Comparison of ENCODE assay signal across 1 cellular context in the genomic region with DNA sequence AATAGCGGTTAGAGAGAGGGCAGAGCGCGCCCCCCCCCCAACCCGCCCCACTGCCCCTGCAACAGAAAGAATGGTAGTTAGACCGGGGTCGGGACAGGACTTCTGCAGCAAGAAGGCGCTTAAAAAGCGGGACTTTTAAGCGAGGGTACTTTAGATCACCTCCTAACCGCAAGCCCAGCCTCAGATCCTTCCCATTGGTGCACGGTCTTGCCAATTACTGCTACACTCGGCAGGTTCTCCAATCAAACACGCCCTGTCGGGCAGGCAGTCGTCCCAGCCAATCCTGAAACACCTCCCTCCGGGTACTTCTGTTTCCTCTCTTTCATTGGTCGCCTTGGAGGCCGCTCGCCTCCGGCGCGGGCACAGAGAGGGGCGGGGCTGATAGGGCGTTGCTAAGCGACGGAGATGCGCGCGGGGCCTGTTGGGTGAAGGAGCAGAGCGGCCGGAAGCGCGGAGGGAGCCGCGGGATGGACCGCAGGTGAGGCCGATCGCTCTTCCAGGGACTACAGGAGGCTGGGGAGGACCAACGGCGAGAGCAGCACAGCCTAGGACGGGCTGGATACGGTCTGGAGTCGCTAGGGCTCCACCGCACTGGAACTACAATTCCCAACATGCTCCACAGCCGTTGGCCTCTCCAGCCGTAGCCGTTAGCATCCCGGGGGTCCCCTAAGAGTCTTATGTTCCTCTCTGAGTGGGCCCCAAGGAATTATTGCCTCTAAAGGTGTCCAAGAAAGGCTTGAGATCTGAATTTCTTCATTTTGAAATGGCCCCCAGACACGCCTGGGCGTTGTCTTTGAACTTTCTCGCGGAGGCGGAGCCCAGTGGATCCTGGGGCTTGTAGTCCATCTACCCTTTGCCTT.
TF ChIP-seq lines count a peak whose summit lies in the region.

PROSER3 (plus strand) TSS at position 428 of the 860 bp plus-strand sequence; CDS start at position 468, 40 bp downstream.

TF ChIP-seq in H1, 55 proteins besides CTCF, POLR2A, EP300 and RAD21:
- TF ChIP-seq EGR1 (IDR thresholded peaks at IDR 0.05; ENCODE audit: borderline replicate concordance, low read depth, low read length) (peak; percentile 76), SIX5 (IDR thresholded peaks at IDR 0.05; ENCODE audit: low read depth, low read length) (peak; percentile 67), HDAC6 (IDR thresholded peaks at IDR 0.05; ENCODE audit: low read depth, low read length) (no peak), GABPA (IDR thresholded peaks at IDR 0.05; ENCODE audit: borderline replicate concordance, insufficient read depth, low read length) (no peak), YY1 (IDR thresholded peaks at IDR 0.05; ENCODE audit: low read depth, low read length) (peak; percentile 66; the same call in 1 of the 2 replicates), JUND (IDR thresholded peaks at IDR 0.05; ENCODE audit: low read length) (no peak), TCF12 (IDR thresholded peaks at IDR 0.05; ENCODE audit: low read depth, low read length) (no peak), GTF2F1 (IDR thresholded peaks at IDR 0.05; ENCODE audit: borderline replicate concordance, low read depth, low read length) (no peak), ZNF274 (IDR thresholded peaks at IDR 0.05; ENCODE audit: borderline replicate concordance, extremely low read depth, low read length) (no peak), HDAC2 (IDR thresholded peaks at IDR 0.05; ENCODE audit: borderline replicate concordance in 1 of 2, low read depth in 2 of 2, low read length in 2 of 2) (0 out of 4 replicates have a peak, but pooled peaks of 1 of the 2 experiments have one; percentile 3), SAP30 (IDR thresholded peaks at IDR 0.05; ENCODE audit: insufficient read depth, insufficient replicate concordance, low read length) (peak; percentile 80), RBBP5 (IDR thresholded peaks at IDR 0.05; ENCODE audit: borderline replicate concordance, low read depth, low read length) (no peak), POLR2AphosphoS5 (IDR thresholded peaks at IDR 0.05; ENCODE audit: low read depth, low read length) (peak; percentile 61), TAF7 (optimal IDR thresholded peaks at IDR 0.05; ENCODE audit: borderline replicate concordance, low read depth, low read length) (no peak), TEAD4 (IDR thresholded peaks at IDR 0.05; ENCODE audit: low read depth, low read length) (peak; percentile 70; the same call in 1 of the 2 replicates), NRF1 (IDR thresholded peaks at IDR 0.05; ENCODE audit: low read depth, low read length) (no peak), BACH1 (IDR thresholded peaks at IDR 0.05; ENCODE audit: low read length) (no peak), SIRT6 (IDR thresholded peaks at IDR 0.05; ENCODE audit: low read length) (no peak), KDM1A (IDR thresholded peaks at IDR 0.05; ENCODE audit: borderline replicate concordance, low read length) (no peak), MAFK (IDR thresholded peaks at IDR 0.05; ENCODE audit: low read depth, low read length) (no peak), CEBPB (IDR thresholded peaks at IDR 0.05; ENCODE audit: low read depth, low read length) (no peak), BCL11A (IDR thresholded peaks at IDR 0.05; ENCODE audit: low read depth in 2 of 2, low read length in 2 of 2) (no peak), SIN3A (conservative IDR thresholded peaks at IDR 0.05 in 1 of 2, IDR thresholded peaks at IDR 0.05 in 1 of 2; ENCODE audit: low read depth in 1 of 2, low read length in 2 of 2) (peak; percentile 8 to 84; a peak in 2 of 4 replicates), SP1 (IDR thresholded peaks at IDR 0.05; ENCODE audit: low read depth, low read length) (peak; percentile 100), JUN (IDR thresholded peaks at IDR 0.05; ENCODE audit: low read depth, low read length) (no peak), EZH2 (IDR thresholded peaks at IDR 0.05; ENCODE audit: low read depth, low read length, severe bottlenecking) (no peak), RNF2 (IDR thresholded peaks at IDR 0.05; ENCODE audit: borderline replicate concordance, low read depth, low read length, missing control alignments, poor library complexity, severe bottlenecking) (no peak), SP4 (IDR thresholded peaks at IDR 0.05; ENCODE audit: low read length) (no peak), CHD2 (IDR thresholded peaks at IDR 0.05; ENCODE audit: low read length) (peak; percentile 97), RXRA (IDR thresholded peaks at IDR 0.05; ENCODE audit: insufficient read depth, low read depth, low read length) (no peak), CHD1 (IDR thresholded peaks at IDR 0.05; ENCODE audit: low read depth, low read length) (no peak), CBX8 (IDR thresholded peaks at IDR 0.05; ENCODE audit: borderline replicate concordance, low read depth, low read length) (no peak), CTBP2 (IDR thresholded peaks at IDR 0.05; ENCODE audit: borderline replicate concordance, insufficient read depth, insufficient read length, low read length) (no peak), KDM5A (IDR thresholded peaks at IDR 0.05; ENCODE audit: low read length) (0 out of 2 replicates have a peak, but pooled peaks have one; percentile 55), FOSL1 (IDR thresholded peaks at IDR 0.05; ENCODE audit: insufficient read depth, low read depth, low read length) (no peak), ATF3 (IDR thresholded peaks at IDR 0.05; ENCODE audit: insufficient read depth, low read depth, low read length) (no peak), SUZ12 (IDR thresholded peaks at IDR 0.05; ENCODE audit: low read length) (no peak), BRCA1 (IDR thresholded peaks at IDR 0.05; ENCODE audit: low read depth, low read length) (no peak), RFX5 (IDR thresholded peaks at IDR 0.05; ENCODE audit: borderline replicate concordance, low read depth, low read length) (no peak), TBP (IDR thresholded peaks at IDR 0.05; ENCODE audit: low read depth, low read length) (0 out of 2 replicates have a peak, but pooled peaks have one; percentile 2), CBX5 (IDR thresholded peaks at IDR 0.05; ENCODE audit: low read depth, low read length) (no peak), ASH2L (IDR thresholded peaks at IDR 0.05; ENCODE audit: low read length) (peak; percentile 42), PHF8 (conservative IDR thresholded peaks at IDR 0.05; ENCODE audit: low read depth, low read length) (peak; percentile 84), TAF1 (IDR thresholded peaks at IDR 0.05; ENCODE audit: low read depth, low read length) (peak; percentile 51), KDM4A (IDR thresholded peaks at IDR 0.05; ENCODE audit: low read depth, low read length, severe bottlenecking) (peak; percentile 45), NANOG (IDR thresholded peaks at IDR 0.05; ENCODE audit: insufficient read depth, low read depth, low read length, poor library complexity, severe bottlenecking) (no peak), CREB1 (IDR thresholded peaks at IDR 0.05) (peak; percentile 29; the same call in 1 of the 2 replicates), USF2 (IDR thresholded peaks at IDR 0.05; ENCODE audit: low read length) (no peak), POU5F1 (IDR thresholded peaks at IDR 0.05; ENCODE audit: low read depth, low read length) (no peak), SP2 (IDR thresholded peaks at IDR 0.05; ENCODE audit: low read length) (peak; percentile 94), SRF (IDR thresholded peaks at IDR 0.05; ENCODE audit: low read depth, low read length) (no peak)
- TF ChIP-seq, protein P1, sequence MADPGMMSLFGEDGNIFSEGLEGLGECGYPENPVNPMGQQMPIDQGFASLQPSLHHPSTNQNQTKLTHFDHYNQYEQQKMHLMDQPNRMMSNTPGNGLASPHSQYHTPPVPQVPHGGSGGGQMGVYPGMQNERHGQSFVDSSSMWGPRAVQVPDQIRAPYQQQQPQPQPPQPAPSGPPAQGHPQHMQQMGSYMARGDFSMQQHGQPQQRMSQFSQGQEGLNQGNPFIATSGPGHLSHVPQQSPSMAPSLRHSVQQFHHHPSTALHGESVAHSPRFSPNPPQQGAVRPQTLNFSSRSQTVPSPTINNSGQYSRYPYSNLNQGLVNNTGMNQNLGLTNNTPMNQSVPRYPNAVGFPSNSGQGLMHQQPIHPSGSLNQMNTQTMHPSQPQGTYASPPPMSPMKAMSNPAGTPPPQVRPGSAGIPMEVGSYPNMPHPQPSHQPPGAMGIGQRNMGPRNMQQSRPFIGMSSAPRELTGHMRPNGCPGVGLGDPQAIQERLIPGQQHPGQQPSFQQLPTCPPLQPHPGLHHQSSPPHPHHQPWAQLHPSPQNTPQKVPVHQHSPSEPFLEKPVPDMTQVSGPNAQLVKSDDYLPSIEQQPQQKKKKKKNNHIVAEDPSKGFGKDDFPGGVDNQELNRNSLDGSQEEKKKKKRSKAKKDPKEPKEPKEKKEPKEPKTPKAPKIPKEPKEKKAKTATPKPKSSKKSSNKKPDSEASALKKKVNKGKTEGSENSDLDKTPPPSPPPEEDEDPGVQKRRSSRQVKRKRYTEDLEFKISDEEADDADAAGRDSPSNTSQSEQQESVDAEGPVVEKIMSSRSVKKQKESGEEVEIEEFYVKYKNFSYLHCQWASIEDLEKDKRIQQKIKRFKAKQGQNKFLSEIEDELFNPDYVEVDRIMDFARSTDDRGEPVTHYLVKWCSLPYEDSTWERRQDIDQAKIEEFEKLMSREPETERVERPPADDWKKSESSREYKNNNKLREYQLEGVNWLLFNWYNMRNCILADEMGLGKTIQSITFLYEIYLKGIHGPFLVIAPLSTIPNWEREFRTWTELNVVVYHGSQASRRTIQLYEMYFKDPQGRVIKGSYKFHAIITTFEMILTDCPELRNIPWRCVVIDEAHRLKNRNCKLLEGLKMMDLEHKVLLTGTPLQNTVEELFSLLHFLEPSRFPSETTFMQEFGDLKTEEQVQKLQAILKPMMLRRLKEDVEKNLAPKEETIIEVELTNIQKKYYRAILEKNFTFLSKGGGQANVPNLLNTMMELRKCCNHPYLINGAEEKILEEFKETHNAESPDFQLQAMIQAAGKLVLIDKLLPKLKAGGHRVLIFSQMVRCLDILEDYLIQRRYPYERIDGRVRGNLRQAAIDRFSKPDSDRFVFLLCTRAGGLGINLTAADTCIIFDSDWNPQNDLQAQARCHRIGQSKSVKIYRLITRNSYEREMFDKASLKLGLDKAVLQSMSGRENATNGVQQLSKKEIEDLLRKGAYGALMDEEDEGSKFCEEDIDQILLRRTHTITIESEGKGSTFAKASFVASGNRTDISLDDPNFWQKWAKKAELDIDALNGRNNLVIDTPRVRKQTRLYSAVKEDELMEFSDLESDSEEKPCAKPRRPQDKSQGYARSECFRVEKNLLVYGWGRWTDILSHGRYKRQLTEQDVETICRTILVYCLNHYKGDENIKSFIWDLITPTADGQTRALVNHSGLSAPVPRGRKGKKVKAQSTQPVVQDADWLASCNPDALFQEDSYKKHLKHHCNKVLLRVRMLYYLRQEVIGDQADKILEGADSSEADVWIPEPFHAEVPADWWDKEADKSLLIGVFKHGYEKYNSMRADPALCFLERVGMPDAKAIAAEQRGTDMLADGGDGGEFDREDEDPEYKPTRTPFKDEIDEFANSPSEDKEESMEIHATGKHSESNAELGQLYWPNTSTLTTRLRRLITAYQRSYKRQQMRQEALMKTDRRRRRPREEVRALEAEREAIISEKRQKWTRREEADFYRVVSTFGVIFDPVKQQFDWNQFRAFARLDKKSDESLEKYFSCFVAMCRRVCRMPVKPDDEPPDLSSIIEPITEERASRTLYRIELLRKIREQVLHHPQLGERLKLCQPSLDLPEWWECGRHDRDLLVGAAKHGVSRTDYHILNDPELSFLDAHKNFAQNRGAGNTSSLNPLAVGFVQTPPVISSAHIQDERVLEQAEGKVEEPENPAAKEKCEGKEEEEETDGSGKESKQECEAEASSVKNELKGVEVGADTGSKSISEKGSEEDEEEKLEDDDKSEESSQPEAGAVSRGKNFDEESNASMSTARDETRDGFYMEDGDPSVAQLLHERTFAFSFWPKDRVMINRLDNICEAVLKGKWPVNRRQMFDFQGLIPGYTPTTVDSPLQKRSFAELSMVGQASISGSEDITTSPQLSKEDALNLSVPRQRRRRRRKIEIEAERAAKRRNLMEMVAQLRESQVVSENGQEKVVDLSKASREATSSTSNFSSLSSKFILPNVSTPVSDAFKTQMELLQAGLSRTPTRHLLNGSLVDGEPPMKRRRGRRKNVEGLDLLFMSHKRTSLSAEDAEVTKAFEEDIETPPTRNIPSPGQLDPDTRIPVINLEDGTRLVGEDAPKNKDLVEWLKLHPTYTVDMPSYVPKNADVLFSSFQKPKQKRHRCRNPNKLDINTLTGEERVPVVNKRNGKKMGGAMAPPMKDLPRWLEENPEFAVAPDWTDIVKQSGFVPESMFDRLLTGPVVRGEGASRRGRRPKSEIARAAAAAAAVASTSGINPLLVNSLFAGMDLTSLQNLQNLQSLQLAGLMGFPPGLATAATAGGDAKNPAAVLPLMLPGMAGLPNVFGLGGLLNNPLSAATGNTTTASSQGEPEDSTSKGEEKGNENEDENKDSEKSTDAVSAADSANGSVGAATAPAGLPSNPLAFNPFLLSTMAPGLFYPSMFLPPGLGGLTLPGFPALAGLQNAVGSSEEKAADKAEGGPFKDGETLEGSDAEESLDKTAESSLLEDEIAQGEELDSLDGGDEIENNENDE (IDR thresholded peaks at IDR 0.05; ENCODE audit: insufficient replicate concordance, low read length): no peak
- TF ChIP-seq, protein P2, sequence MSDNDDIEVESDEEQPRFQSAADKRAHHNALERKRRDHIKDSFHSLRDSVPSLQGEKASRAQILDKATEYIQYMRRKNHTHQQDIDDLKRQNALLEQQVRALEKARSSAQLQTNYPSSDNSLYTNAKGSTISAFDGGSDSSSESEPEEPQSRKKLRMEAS (IDR thresholded peaks at IDR 0.05): no peak
- TF ChIP-seq, protein P3, sequence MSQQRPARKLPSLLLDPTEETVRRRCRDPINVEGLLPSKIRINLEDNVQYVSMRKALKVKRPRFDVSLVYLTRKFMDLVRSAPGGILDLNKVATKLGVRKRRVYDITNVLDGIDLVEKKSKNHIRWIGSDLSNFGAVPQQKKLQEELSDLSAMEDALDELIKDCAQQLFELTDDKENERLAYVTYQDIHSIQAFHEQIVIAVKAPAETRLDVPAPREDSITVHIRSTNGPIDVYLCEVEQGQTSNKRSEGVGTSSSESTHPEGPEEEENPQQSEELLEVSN (IDR thresholded peaks at IDR 0.05): no peak
- TF ChIP-seq, protein P4, sequence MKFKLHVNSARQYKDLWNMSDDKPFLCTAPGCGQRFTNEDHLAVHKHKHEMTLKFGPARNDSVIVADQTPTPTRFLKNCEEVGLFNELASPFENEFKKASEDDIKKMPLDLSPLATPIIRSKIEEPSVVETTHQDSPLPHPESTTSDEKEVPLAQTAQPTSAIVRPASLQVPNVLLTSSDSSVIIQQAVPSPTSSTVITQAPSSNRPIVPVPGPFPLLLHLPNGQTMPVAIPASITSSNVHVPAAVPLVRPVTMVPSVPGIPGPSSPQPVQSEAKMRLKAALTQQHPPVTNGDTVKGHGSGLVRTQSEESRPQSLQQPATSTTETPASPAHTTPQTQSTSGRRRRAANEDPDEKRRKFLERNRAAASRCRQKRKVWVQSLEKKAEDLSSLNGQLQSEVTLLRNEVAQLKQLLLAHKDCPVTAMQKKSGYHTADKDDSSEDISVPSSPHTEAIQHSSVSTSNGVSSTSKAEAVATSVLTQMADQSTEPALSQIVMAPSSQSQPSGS (IDR thresholded peaks at IDR 0.05; ENCODE audit: low read length): no peak
TF ChIP-seq in H1: peak in this region for 18.
